In genomic region chr12:121568971-121569808, GRCh38 we compare ENCODE assay signal across 12 cellular contexts. TPM values are rescaled to one million over a fixed set of nuclear protein-coding genes. Genes with fewer than 3 reads are reported as not detected.
A peak's percentile ranks its signal among the peaks of the same experiment; 100 is the strongest.
DNase-seq lines count a peak whose midpoint lies in the region; ATAC-seq, FAIRE-seq and TF ChIP-seq lines count a peak whose summit lies in the region.
"Had no signal": no experiment of that assay in that cellular context is flagged by ENCODE, and none has a peak within 500 bp of the region (broad histone marks: within the 10 kb centered on the region; RNA-seq: fewer than 3 reads in every experiment).

No MANE protein-coding gene starts in this region.

- FAIRE-seq in urothelium cell line (lab: Jason Lieb, UNC), result no peak

- no peaks in the 10 kb centered on the region for H3K9me3 ChIP-seq in uterus

- peaks cover 12% of the 10 kb centered on the region for H3K4me1 Mint-ChIP-seq in activated T-cell treated with anti-CD3 and anti-CD28 coated beads, Interleukin-2, amount 50 U/mL, for 4 hours (ENCODE audit: low read depth)
- H3K4me1 Mint-ChIP-seq in activated T-cell treated with anti-CD3 and anti-CD28 coated beads, Interleukin-2, amount 50 U/mL, for 24 hours (ENCODE audit: low read depth), result peaks cover 7% of the 10 kb centered on the region

- H3K4me3 ChIP-seq in fibroblast of mammary gland (ENCODE audit: control insufficient read depth, low read depth, low read length) (no peak overlapping the region), uterus (no peak overlapping the region)

- H3K4me1 ChIP-seq in uterus, result peaks cover 0 to 6% of the 10 kb centered on the region in 2 donors

- H3K27me3 ChIP-seq in uterus, result no peaks in the 10 kb centered on the region
- H3K27me3 ChIP-seq: dorsolateral prefrontal cortex had no signal

- ATAC-seq in Right ventricle myocardium inferior, result peak; percentile 93
- no peak for ATAC-seq in activated T-cell treated with anti-CD3 and anti-CD28 coated beads, Interleukin-2, amount 50 U/mL, for 4 hours

- DNase-seq in Right ventricle myocardium inferior (ENCODE audit: missing footprints) (peak; percentile 71), cardiac septum (ENCODE audit: low spot score) (no peak), fibroblast of mammary gland (ENCODE audit: low read depth) (peak; percentile 47), myocyte (ENCODE audit: low read depth) (peak; percentile 93), uterus (peak in 1 of 2 donors; percentile 57), urothelium cell line (ENCODE audit: low spot score) (no peak)
- no peak for DNase-seq in activated T-cell treated with anti-CD3 and anti-CD28 coated beads, Interleukin-2, amount 50 U/mL, for 4 hours
- DNase-seq in activated T-cell treated with anti-CD3 and anti-CD28 coated beads, Interleukin-2, amount 50 U/mL, for 24 hours, result no peak
- DNase-seq: dorsolateral prefrontal cortex; NCI-H774; stimulated activated naive CD4-positive, alpha-beta T cell treated with Interleukin-2 at 50 U/mL for 16 hours had no signal

- H3K27ac ChIP-seq in uterus, result peak overlapping the region; percentile 8 to 69

- intact Hi-C loops in Right ventricle myocardium inferior (cut with DNase I), result loop anchor here (10.0 kb wide), 1 partner anchor 1004 kb away; no protein-coding TSS in a partner anchor
- intact Hi-C loops in cardiac septum (cut with DNase I), result no loop called here
- intact Hi-C loops in uterus (cut with DNase I; ENCODE audit: low total_unique reads), result no loop called here

- H3K27ac Mint-ChIP-seq in activated T-cell treated with anti-CD3 and anti-CD28 coated beads, Interleukin-2, amount 50 U/mL, for 24 hours, result no peak overlapping the region
- H3K27ac Mint-ChIP-seq: T-helper 2 cell treated with Interferon-gamma antibody and Interleukin-4, amounts not matched to agents 5 μg/mL and 100 μg/mL, for 36 hours had no signal

- no peaks in the 10 kb centered on the region for H3K27me3 Mint-ChIP-seq in activated T-cell treated with anti-CD3 and anti-CD28 coated beads, Interleukin-2, amount 50 U/mL, for 4 hours (ENCODE audit: low read depth)
- H3K27me3 Mint-ChIP-seq in activated T-cell treated with anti-CD3 and anti-CD28 coated beads, Interleukin-2, amount 50 U/mL, for 24 hours, result no peaks in the 10 kb centered on the region

- TF ChIP-seq CTCF in fibroblast of mammary gland (conservative IDR thresholded peaks at IDR 0.05; ENCODE audit: control insufficient read depth, insufficient read depth, low read depth, low read length) (no peak), uterus (IDR thresholded peaks at IDR 0.05) (no peak)

- no peak overlapping the region for H3K4me3 Mint-ChIP-seq in activated T-cell treated with anti-CD3 and anti-CD28 coated beads, Interleukin-2, amount 50 U/mL, for 4 hours
- H3K4me3 Mint-ChIP-seq in activated T-cell treated with anti-CD3 and anti-CD28 coated beads, Interleukin-2, amount 50 U/mL, for 24 hours, result no peak overlapping the region
- H3K4me3 Mint-ChIP-seq: T-helper 2 cell treated with Interferon-gamma antibody and Interleukin-4, amounts not matched to agents 5 μg/mL and 100 μg/mL, for 36 hours had no signal

- no peaks in the 10 kb centered on the region for H3K9me3 Mint-ChIP-seq in activated T-cell treated with anti-CD3 and anti-CD28 coated beads, Interleukin-2, amount 50 U/mL, for 4 hours
- no peaks in the 10 kb centered on the region for H3K9me3 Mint-ChIP-seq in activated T-cell treated with anti-CD3 and anti-CD28 coated beads, Interleukin-2, amount 50 U/mL, for 24 hours
- H3K9me3 Mint-ChIP-seq: T-helper 2 cell treated with Interferon-gamma antibody and Interleukin-4, amounts not matched to agents 5 μg/mL and 100 μg/mL, for 36 hours had no signal

- no peak for TF ChIP-seq POLR2A in uterus (IDR thresholded peaks at IDR 0.05)

- no peaks in the 10 kb centered on the region for H3K36me3 ChIP-seq in uterus

- H3K36me3 Mint-ChIP-seq in activated T-cell treated with anti-CD3 and anti-CD28 coated beads, Interleukin-2, amount 50 U/mL, for 4 hours (ENCODE audit: insufficient read depth), result peaks cover 23% of the 10 kb centered on the region
- H3K36me3 Mint-ChIP-seq in activated T-cell treated with anti-CD3 and anti-CD28 coated beads, Interleukin-2, amount 50 U/mL, for 24 hours (ENCODE audit: low read depth), result peaks cover 23% of the 10 kb centered on the region

RNA-seq across cellular contexts. Expression of gene KDM2B, which starts 11.6 kb away (rescaled TPM):
- total RNA-seq in Right ventricle myocardium inferior (13.1 TPM), cardiac septum (10.1 TPM), myocyte (22.0 and 32.4 TPM in 2 replicates), uterus (10 to 100 TPM in 3 of 4 donors, 1 to 10 TPM in 1; 6.1 to 78.0 (median 19.8) TPM)
- polyA plus RNA-seq in myocyte (2012), result 12.2 TPM
- 10 to 100 TPM; 47.3 to 51.8 (median 48.6) TPM for total RNA-seq in activated T-cell treated with anti-CD3 and anti-CD28 coated beads, Interleukin-2, amount 50 U/mL, for 4 hours

RNA-seq across cellular contexts. Expression of gene ORAI1, which starts 57.1 kb away (rescaled TPM):
- total RNA-seq in Right ventricle myocardium inferior (11.5 TPM), cardiac septum (8.0 TPM), myocyte (16.7 and 27.7 TPM in 2 replicates), uterus (10 to 100 TPM in 3 of 4 donors, 1 to 10 TPM in 1; 1.8 to 20.0 (median 13.8) TPM)
- 13.9 TPM for polyA plus RNA-seq in myocyte (2012)
- total RNA-seq in activated T-cell treated with anti-CD3 and anti-CD28 coated beads, Interleukin-2, amount 50 U/mL, for 4 hours, result 10 to 100 TPM; 46.2 to 49.8 (median 48.9) TPM

Comparison
In these comparisons a context has a peak if more than half of its experiments do, and no peak if none do; other contexts are left out.
1. DNase-seq: peak in Right ventricle myocardium inferior (single experiment), fibroblast of mammary gland (single experiment) and myocyte (single experiment); none in cardiac septum (single experiment), activated T-cell treated with anti-CD3 and anti-CD28 coated beads, Interleukin-2, amount 50 U/mL, for 4 hours (single experiment), urothelium cell line (single experiment) and activated T-cell treated with anti-CD3 and anti-CD28 coated beads, Interleukin-2, amount 50 U/mL, for 24 hours (single experiment).